ENCODE assay signal across 8 cellular contexts in genomic region chr13:48233097-48233885, GRCh38. TPM values are rescaled to one million over a fixed set of nuclear protein-coding genes. Genes with fewer than 3 reads are reported as not detected.
DNase-seq lines count a peak whose midpoint lies in the region; ATAC-seq and TF ChIP-seq lines count a peak whose summit lies in the region.

Gene ITM2B (plus strand): TSS chr13:48233206. CDS start chr13:48233361, 155 bp downstream.

- no peaks in the 10 kb centered on the region for H3K9me3 ChIP-seq in thyroid gland

- DNase-seq in DMS114 treated with DMSO at 0.1 percent for 48 hours (lab: John Stamatoyannopoulos, UW; ENCODE audit: unreplicated experiment) (peak; percentile 31), HuH-7.5 (ENCODE audit: low spot score) (peak; percentile 60), SK-MEL-5 (ENCODE audit: low read depth, low spot score) (peak; percentile 71), glomerular endothelial cell (ENCODE audit: extremely low read depth, low read depth, low spot score) (no peak), omental fat pad (ENCODE audit: low spot score) (no peak), thyroid gland (peak; percentile 78 to 81)
- DNase-seq in activated naive CD4-positive, alpha-beta T cell treated with anti-CD3 and anti-CD28 coated beads, Interleukin-2, amount 50 U/mL, for 16 hours: peak; percentile 65

- intact Hi-C loops in thyroid gland (cut with DNase I): loop anchor here (10.0 kb wide), 1 partner anchor 352 kb away; no protein-coding TSS in a partner anchor

- ATAC-seq in GM21390 (IDR thresholded peaks at IDR 0.05; ENCODE audit: unreplicated experiment): peak; percentile 59
- peak; percentile 79 for ATAC-seq in omental fat pad (ENCODE audit: low FRiP score)

- TF ChIP-seq CTCF in omental fat pad (IDR thresholded peaks at IDR 0.05) (no peak), thyroid gland (IDR thresholded peaks at IDR 0.05) (peak in 2 of 6 experiments; percentile 9 to 42)

- peaks cover 15 to 28% of the 10 kb centered on the region in 2 donors for H3K4me1 ChIP-seq in thyroid gland

- peak within 1 kb of the TSS; percentile 45 to 99 (median 98) for H3K4me3 ChIP-seq in thyroid gland (replicated peaks in 1 of 3)

- no peaks in the 10 kb centered on the region for H3K27me3 ChIP-seq in thyroid gland

- 0 to 1% methylated on average over 10 to 31 of the region's 87 CpGs for WGBS in thyroid gland, 2 donors

- in situ Hi-C loops in SK-MEL-5 (cut with HindIII; ENCODE audit: low pct_unique_long_range_greater_than_20kb, low sequenced_read_pairs): no loop called here

- peak; percentile 91 to 94 for TF ChIP-seq POLR2A in thyroid gland (IDR thresholded peaks at IDR 0.05)

- H3K36me3 ChIP-seq in thyroid gland: no peaks in the 10 kb centered on the region

- peak within 1 kb of the TSS; percentile 99 to 100 (median 100) for H3K27ac ChIP-seq in thyroid gland

RNA-seq across cellular contexts. Expression of gene ITM2B, which starts in this region (rescaled TPM):
- total RNA-seq in SK-MEL-5 (2014; rRNA removed; shearing (Covaris generic)): 302 and 309 TPM in 2 replicates
- 414 and 434 TPM in 2 replicates for polyA plus RNA-seq in SK-MEL-5 (2015; cell fraction: cytosol; rRNA removed)
- 69.9 and 76.6 TPM in 2 replicates for polyA plus RNA-seq in SK-MEL-5 (2015; cell fraction: nucleus; rRNA removed)
- total RNA-seq in glomerular endothelial cell (357 and 462 TPM in 2 replicates), omental fat pad (100 to 1,000 TPM; 455 to 728 (median 534) TPM), thyroid gland (100 to 1,000 TPM; 550 to 716 (median 624) TPM)

Comparison
In these comparisons a context has a peak if more than half of its experiments do, and no peak if none do; other contexts are left out.
1. DNase-seq: peak in DMS114 treated with DMSO at 0.1 percent for 48 hours (single experiment), HuH-7.5 (single experiment), SK-MEL-5 (single experiment), activated naive CD4-positive, alpha-beta T cell treated with anti-CD3 and anti-CD28 coated beads, Interleukin-2, amount 50 U/mL, for 16 hours (single experiment) and thyroid gland (2 of 2); none in glomerular endothelial cell (single experiment) and omental fat pad (single experiment).